Comparison of ENCODE assay signal across 9 cellular contexts in genomic region chr16:15897834-15898254, GRCh38. TPM values are rescaled to one million over a fixed set of nuclear protein-coding genes. Genes with fewer than 3 reads are reported as not detected.
DNase-seq lines count a peak whose midpoint lies in the region; ATAC-seq, FAIRE-seq and TF ChIP-seq lines count a peak whose summit lies in the region.
"Had no signal": no experiment of that assay in that cellular context is flagged by ENCODE, and none has a peak within 500 bp of the region (broad histone marks: within the 10 kb centered on the region; RNA-seq: fewer than 3 reads in every experiment).

No MANE protein-coding gene starts in this region.

- ATAC-seq in HG02642 (IDR thresholded peaks at IDR 0.05; ENCODE audit: poor library complexity, unreplicated experiment) (peak; percentile 66), memory B cell (ENCODE audit: low read depth) (peak; percentile 79), HG02938 (IDR thresholded peaks at IDR 0.05; ENCODE audit: unreplicated experiment) (no peak)

- intact Hi-C loops in vagina (cut with DNase I), result no loop called here

- peak; percentile 43 for DNase-seq in GM12891 (ENCODE audit: insufficient read length, low spot score)
- DNase-seq in memory B cell (ENCODE audit: low spot score in 2 of 2), result no peak
- DNase-seq in vagina (ENCODE audit: extremely low spot score in 2 of 2), result no peak
- DNase-seq in CD1c-positive myeloid dendritic cell (ENCODE audit: extremely low spot score), result no peak
- no peak for DNase-seq in NCI-H1092 (lab: John Stamatoyannopoulos, UW)

- TF ChIP-seq POLR2A in GM12891 (IDR thresholded peaks at IDR 0.05; ENCODE audit: low read depth, low read length) (no peak), vagina (IDR thresholded peaks at IDR 0.05) (no peak)

- no peaks in the 10 kb centered on the region for H3K36me3 ChIP-seq in vagina

- H3K27me3 ChIP-seq in vagina, result no peaks in the 10 kb centered on the region

- peak; percentile 90 for FAIRE-seq in GM12891 (lab: Jason Lieb, UNC)

- peaks cover 4% of the 10 kb centered on the region for H3K4me1 ChIP-seq in vagina

- peaks cover 2% of the 10 kb centered on the region for H3K36me3 Mint-ChIP-seq in T-helper 1 cell treated with Interleukin-12 subunit alpha and Interleukin-12 subunit beta and Interleukin-4 antibody, amounts not matched to agents 30 μg/mL and 1 μg/mL, for 36 hours (ENCODE audit: low read depth)
- H3K36me3 Mint-ChIP-seq in memory B cell, result no peaks in the 10 kb centered on the region

- H3K27me3 Mint-ChIP-seq in T-helper 1 cell treated with Interleukin-12 subunit alpha and Interleukin-12 subunit beta and Interleukin-4 antibody, amounts not matched to agents 30 μg/mL and 1 μg/mL, for 36 hours (ENCODE audit: low read depth), result no peaks in the 10 kb centered on the region
- H3K27me3 Mint-ChIP-seq in memory B cell, result no peaks in the 10 kb centered on the region

- no peaks in the 10 kb centered on the region for H3K9me3 ChIP-seq in vagina

- TF ChIP-seq CTCF in vagina (IDR thresholded peaks at IDR 0.05), result no peak

- H3K4me3 ChIP-seq in vagina, result no peak overlapping the region

- H3K9me3 Mint-ChIP-seq in T-helper 1 cell treated with Interleukin-12 subunit alpha and Interleukin-12 subunit beta and Interleukin-4 antibody, amounts not matched to agents 30 μg/mL and 1 μg/mL, for 36 hours, result no peaks in the 10 kb centered on the region
- H3K9me3 Mint-ChIP-seq in memory B cell, result no peaks in the 10 kb centered on the region

- H3K27ac ChIP-seq in vagina, result no peak overlapping the region

- peak overlapping the region; percentile 72 for H3K4me3 Mint-ChIP-seq in T-helper 1 cell treated with Interleukin-12 subunit alpha and Interleukin-12 subunit beta and Interleukin-4 antibody, amounts not matched to agents 30 μg/mL and 1 μg/mL, for 36 hours
- H3K4me3 Mint-ChIP-seq in memory B cell, result peak overlapping the region; percentile 76

- peaks cover 34% of the 10 kb centered on the region for H3K4me1 Mint-ChIP-seq in T-helper 1 cell treated with Interleukin-12 subunit alpha and Interleukin-12 subunit beta and Interleukin-4 antibody, amounts not matched to agents 30 μg/mL and 1 μg/mL, for 36 hours (ENCODE audit: low read depth)
- H3K4me1 Mint-ChIP-seq in memory B cell, result peaks cover 13% of the 10 kb centered on the region

- peak overlapping the region; percentile 93 for H3K27ac Mint-ChIP-seq in T-helper 1 cell treated with Interleukin-12 subunit alpha and Interleukin-12 subunit beta and Interleukin-4 antibody, amounts not matched to agents 30 μg/mL and 1 μg/mL, for 36 hours
- peak overlapping the region; percentile 53 for H3K27ac Mint-ChIP-seq in memory B cell

TF ChIP-seq in GM12891, 5 proteins besides CTCF, POLR2A, EP300 and RAD21:
- TF ChIP-seq TAF1 (IDR thresholded peaks at IDR 0.05; ENCODE audit: low read depth, low read length) (no peak), POU2F2 (IDR thresholded peaks at IDR 0.05; ENCODE audit: low read depth, low read length) (no peak), PAX5 (IDR thresholded peaks at IDR 0.05; ENCODE audit: insufficient read depth, low read length, severe bottlenecking) (peak; percentile 71), SPI1 (IDR thresholded peaks at IDR 0.05; ENCODE audit: low read depth, low read length) (peak; percentile 64), POLR2AphosphoS5 (IDR thresholded peaks at IDR 0.05; ENCODE audit: low read depth, low read length) (no peak)

RNA-seq across cellular contexts. Expression of gene CEP20, which starts 9.4 kb away (rescaled TPM):
- 18.7 TPM for polyA plus RNA-seq in GM12891 (2012; ENCODE audit: low read depth, missing spikeins)
- total RNA-seq in vagina, result 28.2 TPM

RNA-seq across cellular contexts. Expression of gene MYH11, which starts 41.0 kb away (rescaled TPM):
- 0.76 TPM for polyA plus RNA-seq in GM12891 (2012; ENCODE audit: low read depth, missing spikeins)
- total RNA-seq in vagina, result 822 TPM
- polyA plus RNA-seq: neural cell had no signal

RNA-seq across cellular contexts. Expression of gene ABCC1, which starts 51.6 kb away (rescaled TPM):
- polyA plus RNA-seq in GM12891 (2012; ENCODE audit: low read depth, missing spikeins), result 18.8 TPM
- 47.9 TPM for total RNA-seq in vagina
